ENCODE assay signal across 14 cellular contexts in genomic region chr12:130070017-130070653, GRCh38.
DNase-seq lines count a peak whose midpoint lies in the region; ATAC-seq and TF ChIP-seq lines count a peak whose summit lies in the region.
"Had no signal": no experiment of that assay in that cellular context is flagged by ENCODE, and none has a peak within 500 bp of the region (broad histone marks: within the 10 kb centered on the region; RNA-seq: fewer than 3 reads in every experiment).

No MANE protein-coding gene starts in this region.

- TF ChIP-seq POLR2A in transverse colon (IDR thresholded peaks at IDR 0.05), result no peak

- no peaks in the 10 kb centered on the region for H3K27me3 Mint-ChIP-seq in activated naive CD8-positive, alpha-beta T cell treated with anti-CD3 and anti-CD28 coated beads, Interleukin-2, amount 50 U/mL, for 24 hours
- peaks cover 6% of the 10 kb centered on the region for H3K27me3 Mint-ChIP-seq in activated naive CD8-positive, alpha-beta T cell treated with anti-CD3 and anti-CD28 coated beads for 36 hours
- no peaks in the 10 kb centered on the region for H3K27me3 Mint-ChIP-seq in activated T-helper 2 cell treated with anti-CD3 and anti-CD28 coated beads, Interferon-gamma antibody, Interleukin-2, Interleukin-4, amounts not matched to agents 10 μg/mL and 5 μg/mL and 100 μg/mL, durations not matched to agents 14 hours and 24 hours and 36 hours (ENCODE audit: low read depth)

- TF ChIP-seq EP300 in transverse colon (IDR thresholded peaks at IDR 0.05; ENCODE audit: low read depth), result no peak

- no peak overlapping the region for H3K4me3 Mint-ChIP-seq in activated naive CD8-positive, alpha-beta T cell treated with anti-CD3 and anti-CD28 coated beads, Interleukin-2, amount 50 U/mL, for 24 hours
- H3K4me3 Mint-ChIP-seq in activated naive CD8-positive, alpha-beta T cell treated with anti-CD3 and anti-CD28 coated beads for 36 hours, result no peak overlapping the region
- H3K4me3 Mint-ChIP-seq in activated T-helper 2 cell treated with anti-CD3 and anti-CD28 coated beads, Interferon-gamma antibody, Interleukin-2, Interleukin-4, amounts not matched to agents 10 μg/mL and 5 μg/mL and 100 μg/mL, durations not matched to agents 14 hours and 24 hours and 36 hours (ENCODE audit: low read depth), result no peak overlapping the region

- H3K9me3 ChIP-seq in tibial artery (no peaks in the 10 kb centered on the region), transverse colon (no peaks in the 10 kb centered on the region)

- no peak overlapping the region for H3K27ac Mint-ChIP-seq in activated naive CD8-positive, alpha-beta T cell treated with anti-CD3 and anti-CD28 coated beads, Interleukin-2, amount 50 U/mL, for 24 hours
- no peak overlapping the region for H3K27ac Mint-ChIP-seq in activated naive CD8-positive, alpha-beta T cell treated with anti-CD3 and anti-CD28 coated beads for 36 hours
- H3K27ac Mint-ChIP-seq in activated T-helper 2 cell treated with anti-CD3 and anti-CD28 coated beads, Interferon-gamma antibody, Interleukin-2, Interleukin-4, amounts not matched to agents 10 μg/mL and 5 μg/mL and 100 μg/mL, durations not matched to agents 14 hours and 24 hours and 36 hours, result no peak overlapping the region

- H3K4me3 ChIP-seq in epithelial cell of proximal tubule (ENCODE audit: low read depth, low read length) (peak overlapping the region; percentile 38), tibial artery (peak overlapping the region; percentile 36 to 48), transverse colon (no peak overlapping the region)
- H3K4me3 ChIP-seq: SK-N-MC had no signal

- no peak for TF ChIP-seq CTCF in epithelial cell of proximal tubule (conservative IDR thresholded peaks at IDR 0.05; ENCODE audit: low read depth, low read length)
- no peak for TF ChIP-seq CTCF in tibial artery (IDR thresholded peaks at IDR 0.05)
- no peak for TF ChIP-seq CTCF in transverse colon (IDR thresholded peaks at IDR 0.05)

- H3K27me3 ChIP-seq in tibial artery (peaks cover 0 to 8% of the 10 kb centered on the region in 2 donors), transverse colon (no peaks in the 10 kb centered on the region)

- ATAC-seq in activated naive CD8-positive, alpha-beta T cell treated with anti-CD3 and anti-CD28 coated beads, Interleukin-2, amount 50 U/mL, for 24 hours, result peak; percentile 21

- H3K36me3 ChIP-seq in tibial artery, result no peaks in the 10 kb centered on the region
- H3K36me3 ChIP-seq in transverse colon, result no peaks in the 10 kb centered on the region

- no peaks in the 10 kb centered on the region for H3K36me3 Mint-ChIP-seq in activated naive CD8-positive, alpha-beta T cell treated with anti-CD3 and anti-CD28 coated beads, Interleukin-2, amount 50 U/mL, for 24 hours (ENCODE audit: low read depth)
- H3K36me3 Mint-ChIP-seq in activated naive CD8-positive, alpha-beta T cell treated with anti-CD3 and anti-CD28 coated beads for 36 hours, result no peaks in the 10 kb centered on the region
- H3K36me3 Mint-ChIP-seq in activated T-helper 2 cell treated with anti-CD3 and anti-CD28 coated beads, Interferon-gamma antibody, Interleukin-2, Interleukin-4, amounts not matched to agents 10 μg/mL and 5 μg/mL and 100 μg/mL, durations not matched to agents 14 hours and 24 hours and 36 hours (ENCODE audit: low read depth), result no peaks in the 10 kb centered on the region

- H3K4me1 ChIP-seq in tibial artery (peaks cover 0 to 8% (median 3%) of the 10 kb centered on the region in 4 donors), transverse colon (no peaks in the 10 kb centered on the region)

- intact Hi-C loops in tibial artery (cut with DNase I; ENCODE audit: low total_unique reads) (no loop called here), transverse colon (cut with DNase I; ENCODE audit: low total_unique reads) (no loop called here)
- intact Hi-C loops in activated T-helper 2 cell treated with anti-CD3 and anti-CD28 coated beads, Interferon-gamma antibody, Interleukin-2, Interleukin-4, amounts not matched to agents 10 μg/mL and 5 μg/mL and 100 μg/mL, durations not matched to agents 14 hours and 24 hours and 36 hours (cut with micrococcal nuclease), result no loop called here

- 59 to 80% methylated on average over 1 to 18 of the region's 24 CpGs for WGBS in transverse colon (ENCODE audit: low coverage in 1 of 2), 2 donors

- no peaks in the 10 kb centered on the region for H3K4me1 Mint-ChIP-seq in activated naive CD8-positive, alpha-beta T cell treated with anti-CD3 and anti-CD28 coated beads, Interleukin-2, amount 50 U/mL, for 24 hours
- no peaks in the 10 kb centered on the region for H3K4me1 Mint-ChIP-seq in activated naive CD8-positive, alpha-beta T cell treated with anti-CD3 and anti-CD28 coated beads for 36 hours
- no peaks in the 10 kb centered on the region for H3K4me1 Mint-ChIP-seq in activated T-helper 2 cell treated with anti-CD3 and anti-CD28 coated beads, Interferon-gamma antibody, Interleukin-2, Interleukin-4, amounts not matched to agents 10 μg/mL and 5 μg/mL and 100 μg/mL, durations not matched to agents 14 hours and 24 hours and 36 hours (ENCODE audit: low read depth)

- peak overlapping the region in 1 of 2 donors; percentile 45 for H3K27ac ChIP-seq in tibial artery
- no peak overlapping the region for H3K27ac ChIP-seq in transverse colon
- H3K27ac ChIP-seq: SK-N-MC had no signal

- in situ Hi-C loops in transverse colon (cut with MboI; ENCODE audit: low pct_ligation_motif_present in 1 of 4, low pct_unique_long_range_greater_than_20kb in 1 of 4, low sequenced_read_pairs in 3 of 4), result no loop called here

- no peak for DNase-seq in activated naive CD8-positive, alpha-beta T cell treated with anti-CD3 and anti-CD28 coated beads, Interleukin-2, amount 50 U/mL, for 24 hours
- DNase-seq in activated naive CD8-positive, alpha-beta T cell treated with anti-CD3 and anti-CD28 coated beads for 36 hours, result no peak
- DNase-seq in epithelial cell of proximal tubule (ENCODE audit: low read depth), result no peak
- DNase-seq in midbrain (lab: John Stamatoyannopoulos, UW), result peak; percentile 69
- DNase-seq in tibial artery, result peak; percentile 39 to 73
- no peak for DNase-seq in transverse colon
- DNase-seq in activated T-helper 2 cell treated with anti-CD3 and anti-CD28 coated beads, Interferon-gamma antibody, Interleukin-2, Interleukin-4, amounts not matched to agents 10 μg/mL and 5 μg/mL and 100 μg/mL, durations not matched to agents 14 hours and 24 hours and 36 hours (ENCODE audit: low spot score), result no peak
- no peak for DNase-seq in NCI-H2196 (lab: John Stamatoyannopoulos, UW; ENCODE audit: unreplicated experiment)
- DNase-seq: activated CD4-positive, CD25-positive, alpha-beta regulatory T cell; DND-41; kidney glomerular epithelial cell; occipital lobe; stimulated activated CD4-positive, alpha-beta T cell treated with anti-CD3 and anti-CD28 coated beads, Interleukin-4, amount 100 ng/mL, for 4 hours had no signal

- H3K9me3 Mint-ChIP-seq in activated naive CD8-positive, alpha-beta T cell treated with anti-CD3 and anti-CD28 coated beads, Interleukin-2, amount 50 U/mL, for 24 hours, result no peaks in the 10 kb centered on the region
- no peaks in the 10 kb centered on the region for H3K9me3 Mint-ChIP-seq in activated naive CD8-positive, alpha-beta T cell treated with anti-CD3 and anti-CD28 coated beads for 36 hours
- H3K9me3 Mint-ChIP-seq in activated T-helper 2 cell treated with anti-CD3 and anti-CD28 coated beads, Interferon-gamma antibody, Interleukin-2, Interleukin-4, amounts not matched to agents 10 μg/mL and 5 μg/mL and 100 μg/mL, durations not matched to agents 14 hours and 24 hours and 36 hours, result no peaks in the 10 kb centered on the region

Comparison
In these comparisons a context has a peak if more than half of its experiments do, and no peak if none do; other contexts are left out.
1. DNase-seq: peak in midbrain (single experiment) and tibial artery (2 of 2); none in activated naive CD8-positive, alpha-beta T cell treated with anti-CD3 and anti-CD28 coated beads, Interleukin-2, amount 50 U/mL, for 24 hours (single experiment), activated naive CD8-positive, alpha-beta T cell treated with anti-CD3 and anti-CD28 coated beads for 36 hours (single experiment), epithelial cell of proximal tubule (single experiment), transverse colon (single experiment), activated T-helper 2 cell treated with anti-CD3 and anti-CD28 coated beads, Interferon-gamma antibody, Interleukin-2, Interleukin-4, amounts not matched to agents 10 μg/mL and 5 μg/mL and 100 μg/mL, durations not matched to agents 14 hours and 24 hours and 36 hours (single experiment) and NCI-H2196 (single experiment).
2. H3K4me3 ChIP-seq: peak in epithelial cell of proximal tubule (single experiment) and tibial artery (2 of 2); none in transverse colon (0 of 4).